20 cellular contexts compared by ENCODE assay signal in genomic region chr3:187098925-187099512, GRCh38. TPM values are rescaled to one million over a fixed set of nuclear protein-coding genes. Genes with fewer than 3 reads are reported as not detected.
A peak's percentile ranks its signal among the peaks of the same experiment; 100 is the strongest.
DNase-seq lines count a peak whose midpoint lies in the region; ATAC-seq and TF ChIP-seq lines count a peak whose summit lies in the region.
"Had no signal": no experiment of that assay in that cellular context is flagged by ENCODE, and none has a peak within 500 bp of the region (broad histone marks: within the 10 kb centered on the region; RNA-seq: fewer than 3 reads in every experiment).

No MANE protein-coding gene starts in this region.

- peak; percentile 48 for ATAC-seq in HG03432 (IDR thresholded peaks at IDR 0.05; ENCODE audit: unreplicated experiment)
- ATAC-seq: body of pancreas; left ventricle myocardium superior; right cardiac atrium; stimulated activated naive CD8-positive, alpha-beta T cell treated with anti-CD3 and anti-CD28 coated beads, Interleukin-15, Interleukin-2, amounts not matched to agents 100 U/mL and 50 U/mL, for 24 hours had no signal

- peak; percentile 20 for DNase-seq in EH (ENCODE audit: low read depth)
- peak; percentile 6 for DNase-seq in RPMI7951 (ENCODE audit: low read depth)
- peak; percentile 55 for DNase-seq in fibroblast of villous mesenchyme (ENCODE audit: low read depth)
- no peak for DNase-seq in RPMI8226
- DNase-seq in GM20000 (ENCODE audit: low spot score), result no peak
- no peak for DNase-seq in inferior parietal cortex (ENCODE audit: extremely low spot score)
- no peak for DNase-seq in NCI-H1417 treated with DMSO at 0.1 percent for 48 hours (lab: John Stamatoyannopoulos, UW)
- DNase-seq: activated CD4-positive, alpha-beta memory T cell treated with anti-CD3 and anti-CD28 coated beads for 36 hours; activated T-cell treated with anti-CD3 and anti-CD28 coated beads, Interleukin-2, amount 50 U/mL, for 48 hours; body of pancreas; COR-L47; cortex of kidney; EL; left ventricle myocardium superior; NCI-H146; NCI-H748 treated with DMSO at 0.1 percent for 48 hours; right cardiac atrium; stimulated activated naive CD8-positive, alpha-beta T cell treated with anti-CD3 and anti-CD28 coated beads, Interleukin-15, Interleukin-2, amounts not matched to agents 100 U/mL and 50 U/mL, for 24 hours had no signal

- TF ChIP-seq CTCF in fibroblast of villous mesenchyme (IDR thresholded peaks at IDR 0.05; ENCODE audit: insufficient read depth, low read depth, low read length), result no peak
- no peak for TF ChIP-seq CTCF in GM20000 (IDR thresholded peaks at IDR 0.05; ENCODE audit: extremely low read depth, missing control alignments)

- H3K4me3 ChIP-seq in fibroblast of villous mesenchyme (ENCODE audit: low read depth, low read length), result no peak overlapping the region
- H3K4me3 ChIP-seq: body of pancreas had no signal

RNA-seq across cellular contexts. Expression of gene RPL39L, which starts 40.3 kb away (rescaled TPM):
- total RNA-seq in RPMI7951 (2014; rRNA removed; shearing (Covaris generic)), result 142 and 143 TPM in 2 replicates
- 24.2 and 24.8 TPM in 2 replicates for total RNA-seq in fibroblast of villous mesenchyme
- total RNA-seq: HT-29 had no signal

Comparison
In these comparisons a context has a peak if more than half of its experiments do, and no peak if none do; other contexts are left out.
1. DNase-seq: peak in EH (single experiment), RPMI7951 (single experiment) and fibroblast of villous mesenchyme (single experiment); none in RPMI8226 (single experiment), GM20000 (single experiment), inferior parietal cortex (single experiment) and NCI-H1417 treated with DMSO at 0.1 percent for 48 hours (single experiment).